In genomic region chr18:44807766-44808165, GRCh38 we compare ENCODE assay signal across 15 cellular contexts.
"Had no signal": no experiment of that assay in that cellular context is flagged by ENCODE, and none has a peak within 500 bp of the region (broad histone marks: within the 10 kb centered on the region; RNA-seq: fewer than 3 reads in every experiment).

No MANE protein-coding gene starts in this region.

- DNase-seq: activated naive CD4-positive, alpha-beta T cell treated with anti-CD3 and anti-CD28 coated beads, Interleukin-2, amount 10 ng/mL, durations not matched to agents 7 days and 5 days; amniotic stem cell; cerebellar nuclear complex; head of caudate nucleus; left ventricle myocardium inferior; mesendoderm; stimulated activated CD4-positive, alpha-beta T cell treated with anti-CD3 and anti-CD28 coated beads, Interleukin-12 subunit alpha, Interleukin-12 subunit beta, amount 100 ng/mL, for 4 hours; stimulated activated naive CD8-positive, alpha-beta T cell treated with anti-CD3 and anti-CD28 coated beads, Interleukin-15, Interleukin-2, amounts not matched to agents 100 U/mL and 50 U/mL, for 24 hours had no signal

- H3K9me3 Mint-ChIP-seq: activated naive CD4-positive, alpha-beta T cell treated with anti-CD3 and anti-CD28 coated beads, Interleukin-2, amount 10 ng/mL, durations not matched to agents 7 days and 5 days; activated T-helper 2 cell treated with anti-CD3 and anti-CD28 coated beads, Interferon-gamma antibody, Interleukin-2, Interleukin-4, amounts not matched to agents 10 μg/mL and 5 μg/mL and 100 μg/mL, durations not matched to agents 14 hours and 24 hours and 36 hours; T-helper 2 cell treated with Interferon-gamma antibody and Interleukin-4, amounts not matched to agents 5 μg/mL and 100 μg/mL, for 36 hours had no signal

- H3K36me3 ChIP-seq: esophagus muscularis mucosa, left ventricle myocardium inferior, thoracic aorta, vagina had no signal

- H3K27me3 ChIP-seq: esophagus muscularis mucosa, vagina had no signal

- H3K27ac Mint-ChIP-seq: activated naive CD4-positive, alpha-beta T cell treated with anti-CD3 and anti-CD28 coated beads, Interleukin-2, amount 10 ng/mL, durations not matched to agents 7 days and 5 days; activated T-helper 2 cell treated with anti-CD3 and anti-CD28 coated beads, Interferon-gamma antibody, Interleukin-2, Interleukin-4, amounts not matched to agents 10 μg/mL and 5 μg/mL and 100 μg/mL, durations not matched to agents 14 hours and 24 hours and 36 hours; T-helper 2 cell treated with Interferon-gamma antibody and Interleukin-4, amounts not matched to agents 5 μg/mL and 100 μg/mL, for 36 hours had no signal

- H3K9me3 ChIP-seq: esophagus muscularis mucosa, left ventricle myocardium inferior, thoracic aorta, vagina had no signal

- H3K4me3 ChIP-seq: esophagus muscularis mucosa, left ventricle myocardium inferior, thoracic aorta, vagina had no signal

- H3K36me3 Mint-ChIP-seq: activated naive CD4-positive, alpha-beta T cell treated with anti-CD3 and anti-CD28 coated beads, Interleukin-2, amount 10 ng/mL, durations not matched to agents 7 days and 5 days had no signal

- H3K4me3 Mint-ChIP-seq: activated naive CD4-positive, alpha-beta T cell treated with anti-CD3 and anti-CD28 coated beads, Interleukin-2, amount 10 ng/mL, durations not matched to agents 7 days and 5 days; T-helper 2 cell treated with Interferon-gamma antibody and Interleukin-4, amounts not matched to agents 5 μg/mL and 100 μg/mL, for 36 hours had no signal

- ATAC-seq: activated CD4-positive, CD25-positive, alpha-beta regulatory T cell treated with anti-CD3 and anti-CD28 coated beads, Interleukin-2, amount 50 U/mL, for 24 hours; sciatic nerve; stimulated activated naive CD8-positive, alpha-beta T cell treated with anti-CD3 and anti-CD28 coated beads, Interleukin-15, Interleukin-2, amounts not matched to agents 100 U/mL and 50 U/mL, for 24 hours had no signal

- H3K27ac ChIP-seq: left ventricle myocardium inferior, thoracic aorta, vagina had no signal
